ENCODE assay signal across 12 cellular contexts in genomic region chr15:74294010-74294409, GRCh38. TPM values are rescaled to one million over a fixed set of nuclear protein-coding genes. Genes with fewer than 3 reads are reported as not detected.
DNase-seq lines count a peak whose midpoint lies in the region; ATAC-seq and TF ChIP-seq lines count a peak whose summit lies in the region.
"Had no signal": no experiment of that assay in that cellular context is flagged by ENCODE, and none has a peak within 500 bp of the region (broad histone marks: within the 10 kb centered on the region; RNA-seq: fewer than 3 reads in every experiment).

No MANE protein-coding gene starts in this region.

- H3K23ac ChIP-seq in neuronal stem cell (ENCODE audit: low read depth, low read length, poor library complexity): no peak overlapping the region

- no peak overlapping the region for H2BK15ac ChIP-seq in neuronal stem cell (ENCODE audit: low read length)

- H3K9ac ChIP-seq in neuronal stem cell (ENCODE audit: low read depth, low read length, poor library complexity): no peak overlapping the region

- H2BK120ac ChIP-seq in neuronal stem cell (ENCODE audit: low read depth, low read length): no peak overlapping the region

- peaks cover 67% of the 10 kb centered on the region for H3K4me1 ChIP-seq in BE2C
- H3K4me1 ChIP-seq in neuronal stem cell (ENCODE audit: control insufficient read depth in 2 of 2, insufficient read depth in 1 of 2, low read depth in 1 of 2, low read length in 2 of 2): peaks cover 2 to 6% of the 10 kb centered on the region in 2 donors
- H3K4me1 ChIP-seq in foreskin keratinocyte: no peaks in the 10 kb centered on the region
- H3K4me1 ChIP-seq: Caco-2 had no signal

- H3K18ac ChIP-seq in neuronal stem cell (ENCODE audit: low read length): no peak overlapping the region

- H3K4ac ChIP-seq in neuronal stem cell (ENCODE audit: low read length): no peak overlapping the region

- H3K79me1 ChIP-seq in neuronal stem cell (ENCODE audit: low read depth, low read length): no peaks in the 10 kb centered on the region

- no peak overlapping the region for H4K91ac ChIP-seq in neuronal stem cell (ENCODE audit: low read depth, low read length, poor library complexity)

- WGBS in neuronal stem cell (ENCODE audit: extremely low coverage in 2 of 2, insufficient read length in 2 of 2, insufficient replicate concordance in 1 of 2), 2 donors: no CpG with 5 or more reads among the region's 1 CpG

- no peak overlapping the region for H3K4me2 ChIP-seq in neuronal stem cell (ENCODE audit: insufficient read depth, low read length, poor library complexity, severe bottlenecking)

- no peak overlapping the region for H2AK5ac ChIP-seq in neuronal stem cell (ENCODE audit: low read depth, low read length)

- H3K27ac ChIP-seq in neuronal stem cell (replicated peaks; ENCODE audit: low read length): no peak overlapping the region
- no peak overlapping the region for H3K27ac ChIP-seq in foreskin keratinocyte
- H3K27ac ChIP-seq: C4-2B had no signal

- H3K27me3 ChIP-seq in BE2C (no peaks in the 10 kb centered on the region), neuronal stem cell (ENCODE audit: control insufficient read depth in 3 of 3, insufficient read depth in 3 of 3, low read depth in 1 of 3, low read length in 3 of 3) (peaks cover 0 to 20% (median 0%) of the 10 kb centered on the region in 3 experiments), foreskin keratinocyte (peaks cover 4% of the 10 kb centered on the region)

- H2AFZ ChIP-seq in neuronal stem cell (ENCODE audit: low read length): no peak overlapping the region

- H4K8ac ChIP-seq in neuronal stem cell (ENCODE audit: low read depth, low read length): no peak overlapping the region

- no peak overlapping the region for H3K14ac ChIP-seq in neuronal stem cell (ENCODE audit: low read length)

- ATAC-seq in foreskin keratinocyte: no peak

- DNase-seq in NCI-H1436 (lab: John Stamatoyannopoulos, UW) (peak; percentile 35), NCI-H1436 treated with DMSO at 0.1 percent for 48 hours (lab: John Stamatoyannopoulos, UW) (no peak), BE2C (peak; percentile 52), NCI-H1105 (lab: John Stamatoyannopoulos, UW) (peak; percentile 50), NCI-H2227 treated with DMSO at 0.1 percent for 48 hours (lab: John Stamatoyannopoulos, UW) (peak; percentile 20), amniotic stem cell (lab: John Stamatoyannopoulos, UW) (no peak), neuronal stem cell (ENCODE audit: low spot score) (no peak), foreskin keratinocyte (no peak)
- DNase-seq: Caco-2, GOT3, T-helper 1 cell had no signal

- H3K36me3 ChIP-seq in BE2C (peaks cover 9% of the 10 kb centered on the region), neuronal stem cell (replicated peaks in 1 of 2; ENCODE audit: control insufficient read depth in 2 of 2, insufficient read depth in 2 of 2, low read length in 2 of 2) (no peaks in the 10 kb centered on the region)

- H3K9me3 ChIP-seq in BE2C: no peaks in the 10 kb centered on the region
- no peaks in the 10 kb centered on the region for H3K9me3 ChIP-seq in neuronal stem cell (replicated peaks in 1 of 2; ENCODE audit: control insufficient read depth in 2 of 2, insufficient read depth in 1 of 2, low read depth in 1 of 2, low read length in 2 of 2)
- H3K9me3 ChIP-seq: Caco-2 had no signal

- H2BK12ac ChIP-seq in neuronal stem cell (ENCODE audit: low read length): no peak overlapping the region

- H3K4me3 ChIP-seq in BE2C (ENCODE audit: low read depth, low read length) (no peak overlapping the region), neuronal stem cell (ENCODE audit: low read length in 2 of 2) (no peak overlapping the region)

- TF ChIP-seq CTCF in BE2C (IDR thresholded peaks at IDR 0.05; ENCODE audit: low read depth, low read length) (no peak), foreskin keratinocyte (conservative IDR thresholded peaks at IDR 0.05) (no peak)

- H2BK5ac ChIP-seq in neuronal stem cell (ENCODE audit: low read length): no peak overlapping the region

RNA-seq across cellular contexts. Expression of gene CCDC33, which starts 57.9 kb away (rescaled TPM):
- polyA plus RNA-seq in BE2C (2012; ENCODE audit: insufficient read depth, insufficient read length, low read depth): 8.9 TPM
- polyA plus RNA-seq in neuronal stem cell (2013, experiment 1 of 2): 1.3 TPM
- 1.1 TPM for polyA plus RNA-seq in neuronal stem cell (2013, experiment 2 of 2)
- not detected in 2 replicates for total RNA-seq in foreskin keratinocyte
- polyA plus RNA-seq in foreskin keratinocyte: not detected in 2 replicates
- total RNA-seq: Caco-2 had no signal

Comparison
In these comparisons a context has a peak if more than half of its experiments do, and no peak if none do; other contexts are left out.
1. DNase-seq: peak in NCI-H1436 (single experiment), BE2C (single experiment), NCI-H1105 (single experiment) and NCI-H2227 treated with DMSO at 0.1 percent for 48 hours (single experiment); none in NCI-H1436 treated with DMSO at 0.1 percent for 48 hours (single experiment), amniotic stem cell (single experiment), neuronal stem cell (single experiment) and foreskin keratinocyte (0 of 2).